In genomic region chr17:51434434-51435170, GRCh38 we compare ENCODE assay signal across 13 cellular contexts.
DNase-seq lines count a peak whose midpoint lies in the region; ATAC-seq and TF ChIP-seq lines count a peak whose summit lies in the region.
"Had no signal": no experiment of that assay in that cellular context is flagged by ENCODE, and none has a peak within 500 bp of the region (broad histone marks: within the 10 kb centered on the region; RNA-seq: fewer than 3 reads in every experiment).

No MANE protein-coding gene starts in this region.

- ATAC-seq in lower lobe of right lung, result no peak
- ATAC-seq in GM21390 (IDR thresholded peaks at IDR 0.05; ENCODE audit: unreplicated experiment), result no peak

- no peaks in the 10 kb centered on the region for H3K27me3 Mint-ChIP-seq in activated T-helper 1 cell treated with anti-CD3 and anti-CD28 coated beads, Interleukin-12 subunit alpha, Interleukin-12 subunit beta, Interleukin-2, Interleukin-4 antibody, amounts not matched to agents 30 ng/mL and 10 ng/mL and 1 ng/mL, durations not matched to agents 14 hours and 24 hours and 36 hours (ENCODE audit: insufficient read depth)

- no peaks in the 10 kb centered on the region for H3K36me3 ChIP-seq in lower lobe of right lung
- H3K36me3 ChIP-seq: neutrophil, stomach had no signal

- no peak overlapping the region for H3K4me3 Mint-ChIP-seq in activated T-helper 1 cell treated with anti-CD3 and anti-CD28 coated beads, Interleukin-12 subunit alpha, Interleukin-12 subunit beta, Interleukin-2, Interleukin-4 antibody, amounts not matched to agents 30 ng/mL and 10 ng/mL and 1 ng/mL, durations not matched to agents 14 hours and 24 hours and 36 hours
- H3K4me3 Mint-ChIP-seq: memory B cell had no signal

- H3K9me3 ChIP-seq in lower lobe of right lung, result no peaks in the 10 kb centered on the region
- H3K9me3 ChIP-seq: neutrophil, stomach had no signal

- H3K9me3 Mint-ChIP-seq in activated T-helper 1 cell treated with anti-CD3 and anti-CD28 coated beads, Interleukin-12 subunit alpha, Interleukin-12 subunit beta, Interleukin-2, Interleukin-4 antibody, amounts not matched to agents 30 ng/mL and 10 ng/mL and 1 ng/mL, durations not matched to agents 14 hours and 24 hours and 36 hours, result no peaks in the 10 kb centered on the region
- H3K9me3 Mint-ChIP-seq: memory B cell had no signal

- peak; percentile 7 for DNase-seq in NCI-H146 (lab: John Stamatoyannopoulos, UW)
- DNase-seq in NCI-H146 treated with DMSO at 0.1 percent for 48 hours (lab: John Stamatoyannopoulos, UW; ENCODE audit: unreplicated experiment), result no peak
- DNase-seq in HT1080 (ENCODE audit: low read depth), result peak; percentile 65
- no peak for DNase-seq in activated T-helper 1 cell treated with anti-CD3 and anti-CD28 coated beads, Interleukin-12 subunit alpha, Interleukin-12 subunit beta, Interleukin-2, Interleukin-4 antibody, amounts not matched to agents 30 ng/mL and 10 ng/mL and 1 ng/mL, durations not matched to agents 14 hours and 24 hours and 36 hours (ENCODE audit: low spot score)
- DNase-seq in myocyte (ENCODE audit: low read depth), result peak; percentile 2
- no peak for DNase-seq in lower lobe of right lung
- DNase-seq in OCI-M2 (lab: John Stamatoyannopoulos, UW; ENCODE audit: unreplicated experiment), result no peak
- DNase-seq: activated CD4-positive, alpha-beta T cell treated with anti-CD3 and anti-CD28 coated beads, Interleukin-2, amount 50 U/mL, for 1 hour; stomach had no signal

- intact Hi-C loops in activated T-helper 1 cell treated with anti-CD3 and anti-CD28 coated beads, Interleukin-12 subunit alpha, Interleukin-12 subunit beta, Interleukin-2, Interleukin-4 antibody, amounts not matched to agents 30 ng/mL and 10 ng/mL and 1 ng/mL, durations not matched to agents 14 hours and 24 hours and 36 hours (cut with micrococcal nuclease), result no loop called here
- intact Hi-C loops in lower lobe of right lung (cut with DNase I), result no loop called here

- H3K4me1 Mint-ChIP-seq in activated T-helper 1 cell treated with anti-CD3 and anti-CD28 coated beads, Interleukin-12 subunit alpha, Interleukin-12 subunit beta, Interleukin-2, Interleukin-4 antibody, amounts not matched to agents 30 ng/mL and 10 ng/mL and 1 ng/mL, durations not matched to agents 14 hours and 24 hours and 36 hours (ENCODE audit: low read depth), result peaks cover 58% of the 10 kb centered on the region
- H3K4me1 Mint-ChIP-seq: memory B cell had no signal

- no peaks in the 10 kb centered on the region for H3K4me1 ChIP-seq in lower lobe of right lung
- H3K4me1 ChIP-seq: stomach had no signal

- H3K27ac ChIP-seq in lower lobe of right lung, result no peak overlapping the region
- H3K27ac ChIP-seq: neutrophil, PC-9, stomach had no signal

- no peak overlapping the region for H3K4me3 ChIP-seq in lower lobe of right lung
- H3K4me3 ChIP-seq: PC-9, stomach had no signal

- no peak for TF ChIP-seq CTCF in lower lobe of right lung (IDR thresholded peaks at IDR 0.05)

- peaks cover 4% of the 10 kb centered on the region for H3K36me3 Mint-ChIP-seq in activated T-helper 1 cell treated with anti-CD3 and anti-CD28 coated beads, Interleukin-12 subunit alpha, Interleukin-12 subunit beta, Interleukin-2, Interleukin-4 antibody, amounts not matched to agents 30 ng/mL and 10 ng/mL and 1 ng/mL, durations not matched to agents 14 hours and 24 hours and 36 hours (ENCODE audit: low read depth)
- H3K36me3 Mint-ChIP-seq: memory B cell had no signal

- H3K27me3 ChIP-seq in lower lobe of right lung (ENCODE audit: low read depth), result no peaks in the 10 kb centered on the region
- H3K27me3 ChIP-seq: neutrophil had no signal

- peak overlapping the region; percentile 12 for H3K27ac Mint-ChIP-seq in activated T-helper 1 cell treated with anti-CD3 and anti-CD28 coated beads, Interleukin-12 subunit alpha, Interleukin-12 subunit beta, Interleukin-2, Interleukin-4 antibody, amounts not matched to agents 30 ng/mL and 10 ng/mL and 1 ng/mL, durations not matched to agents 14 hours and 24 hours and 36 hours
- H3K27ac Mint-ChIP-seq: memory B cell had no signal

Comparison
In these comparisons a context has a peak if more than half of its experiments do, and no peak if none do; other contexts are left out.
1. DNase-seq: peak in NCI-H146 (single experiment), HT1080 (single experiment) and myocyte (single experiment); none in NCI-H146 treated with DMSO at 0.1 percent for 48 hours (single experiment), activated T-helper 1 cell treated with anti-CD3 and anti-CD28 coated beads, Interleukin-12 subunit alpha, Interleukin-12 subunit beta, Interleukin-2, Interleukin-4 antibody, amounts not matched to agents 30 ng/mL and 10 ng/mL and 1 ng/mL, durations not matched to agents 14 hours and 24 hours and 36 hours (single experiment), lower lobe of right lung (single experiment) and OCI-M2 (single experiment).